In genomic region chr10:119724630-119725549, GRCh38 we compare ENCODE assay signal across 8 cellular contexts. TPM values are rescaled to one million over a fixed set of nuclear protein-coding genes. Genes with fewer than 3 reads are reported as not detected.
DNase-seq lines count a peak whose midpoint lies in the region; ATAC-seq and TF ChIP-seq lines count a peak whose summit lies in the region.

No MANE protein-coding gene starts in this region.

- H3K4me3 ChIP-seq in NT2/D1 (ENCODE audit: insufficient read length, low read depth) (peak overlapping the region; percentile 76), right lobe of liver (peak overlapping the region; percentile 67 to 90 (median 89)), thymus (ENCODE audit: low read length) (peak overlapping the region; percentile 95)

- intact Hi-C loops in right lobe of liver (cut with DNase I) = no loop called here

- H3K27me3 Mint-ChIP-seq in T-helper 1 cell treated with Interleukin-12 subunit alpha and Interleukin-12 subunit beta and Interleukin-4 antibody, amounts not matched to agents 30 μg/mL and 1 μg/mL, for 36 hours (ENCODE audit: low read depth) = peaks cover 4% of the 10 kb centered on the region

- H3K4me3 Mint-ChIP-seq in T-helper 1 cell treated with Interleukin-12 subunit alpha and Interleukin-12 subunit beta and Interleukin-4 antibody, amounts not matched to agents 30 μg/mL and 1 μg/mL, for 36 hours = peak overlapping the region; percentile 69

- H3K27ac ChIP-seq in caudate nucleus (ENCODE audit: low read depth, low read length) (peak overlapping the region; percentile 91), right lobe of liver (peak overlapping the region; percentile 85 to 94 (median 91)), thymus (ENCODE audit: low read depth) (peak overlapping the region; percentile 92)

- H3K9me3 Mint-ChIP-seq in T-helper 1 cell treated with Interleukin-12 subunit alpha and Interleukin-12 subunit beta and Interleukin-4 antibody, amounts not matched to agents 30 μg/mL and 1 μg/mL, for 36 hours = no peaks in the 10 kb centered on the region

- H3K36me3 Mint-ChIP-seq in T-helper 1 cell treated with Interleukin-12 subunit alpha and Interleukin-12 subunit beta and Interleukin-4 antibody, amounts not matched to agents 30 μg/mL and 1 μg/mL, for 36 hours (ENCODE audit: low read depth) = no peaks in the 10 kb centered on the region

- H3K36me3 ChIP-seq in NT2/D1 (ENCODE audit: insufficient read depth, insufficient read length, low read length) = no peaks in the 10 kb centered on the region
- H3K36me3 ChIP-seq in right lobe of liver = no peaks in the 10 kb centered on the region
- no peaks in the 10 kb centered on the region for H3K36me3 ChIP-seq in thymus (ENCODE audit: control insufficient read depth, insufficient read depth)

- peak overlapping the region; percentile 20 for H3K27ac Mint-ChIP-seq in T-helper 1 cell treated with Interleukin-12 subunit alpha and Interleukin-12 subunit beta and Interleukin-4 antibody, amounts not matched to agents 30 μg/mL and 1 μg/mL, for 36 hours

- 27% methylated on average over 13 of the region's 20 CpGs for whole genome bisulfite sequencing in right lobe of liver (ENCODE audit: insufficient coverage, low coverage, low lambda C conversion rate, missing lambda C conversion rate)
- 30% methylated on average over 20 of the region's 20 CpGs for WGBS in thymus

- peak overlapping the region; percentile 90 for H3K9ac ChIP-seq in NT2/D1 (ENCODE audit: insufficient read length, low read depth)

- peaks cover 3% of the 10 kb centered on the region for H3K4me1 ChIP-seq in NT2/D1 (ENCODE audit: insufficient read depth, insufficient read length)
- H3K4me1 ChIP-seq in right lobe of liver = peaks cover 0 to 3% (median 0%) of the 10 kb centered on the region in 4 donors
- peaks cover 10% of the 10 kb centered on the region for H3K4me1 ChIP-seq in thymus (ENCODE audit: control insufficient read depth, insufficient read depth, low read length)

- no peaks in the 10 kb centered on the region for H3K27me3 ChIP-seq in NT2/D1 (ENCODE audit: insufficient read depth, insufficient read length)
- H3K27me3 ChIP-seq in right lobe of liver = no peaks in the 10 kb centered on the region
- no peaks in the 10 kb centered on the region for H3K27me3 ChIP-seq in thymus (ENCODE audit: control insufficient read depth, insufficient read depth)

- H3K4me1 Mint-ChIP-seq in T-helper 1 cell treated with Interleukin-12 subunit alpha and Interleukin-12 subunit beta and Interleukin-4 antibody, amounts not matched to agents 30 μg/mL and 1 μg/mL, for 36 hours (ENCODE audit: low read depth) = peaks cover 27% of the 10 kb centered on the region

- no peak for TF ChIP-seq POLR2A in right lobe of liver (IDR thresholded peaks at IDR 0.05)

- DNase-seq in T-helper 1 cell (no peak), NT2/D1 (ENCODE audit: low read depth, low spot score) (no peak), caudate nucleus (lab: John Stamatoyannopoulos, UW) (peak in 2 of 61 donors; percentile 11 to 56), right lobe of liver (no peak), HuH-7.5 (ENCODE audit: low spot score) (no peak)

- ATAC-seq in HG02642 (IDR thresholded peaks at IDR 0.05; ENCODE audit: poor library complexity, unreplicated experiment) (peak; percentile 12), right lobe of liver (peak in 1 of 4 donors; percentile 1)

- H3K9me3 ChIP-seq in NT2/D1 (ENCODE audit: insufficient read depth, low read length) (peaks cover 11% of the 10 kb centered on the region), right lobe of liver (no peaks in the 10 kb centered on the region), thymus (ENCODE audit: control insufficient read depth) (no peaks in the 10 kb centered on the region)

- TF ChIP-seq CTCF in right lobe of liver (IDR thresholded peaks at IDR 0.05) = no peak

RNA-seq across cellular contexts. Expression of gene INPP5F, which starts 1.0 kb away (rescaled TPM):
- 1 to 10 TPM; 2.0 to 3.9 (median 2.5) TPM for total RNA-seq in right lobe of liver
- polyA plus RNA-seq in thymus = 9.4 TPM
